In the genomic region with DNA sequence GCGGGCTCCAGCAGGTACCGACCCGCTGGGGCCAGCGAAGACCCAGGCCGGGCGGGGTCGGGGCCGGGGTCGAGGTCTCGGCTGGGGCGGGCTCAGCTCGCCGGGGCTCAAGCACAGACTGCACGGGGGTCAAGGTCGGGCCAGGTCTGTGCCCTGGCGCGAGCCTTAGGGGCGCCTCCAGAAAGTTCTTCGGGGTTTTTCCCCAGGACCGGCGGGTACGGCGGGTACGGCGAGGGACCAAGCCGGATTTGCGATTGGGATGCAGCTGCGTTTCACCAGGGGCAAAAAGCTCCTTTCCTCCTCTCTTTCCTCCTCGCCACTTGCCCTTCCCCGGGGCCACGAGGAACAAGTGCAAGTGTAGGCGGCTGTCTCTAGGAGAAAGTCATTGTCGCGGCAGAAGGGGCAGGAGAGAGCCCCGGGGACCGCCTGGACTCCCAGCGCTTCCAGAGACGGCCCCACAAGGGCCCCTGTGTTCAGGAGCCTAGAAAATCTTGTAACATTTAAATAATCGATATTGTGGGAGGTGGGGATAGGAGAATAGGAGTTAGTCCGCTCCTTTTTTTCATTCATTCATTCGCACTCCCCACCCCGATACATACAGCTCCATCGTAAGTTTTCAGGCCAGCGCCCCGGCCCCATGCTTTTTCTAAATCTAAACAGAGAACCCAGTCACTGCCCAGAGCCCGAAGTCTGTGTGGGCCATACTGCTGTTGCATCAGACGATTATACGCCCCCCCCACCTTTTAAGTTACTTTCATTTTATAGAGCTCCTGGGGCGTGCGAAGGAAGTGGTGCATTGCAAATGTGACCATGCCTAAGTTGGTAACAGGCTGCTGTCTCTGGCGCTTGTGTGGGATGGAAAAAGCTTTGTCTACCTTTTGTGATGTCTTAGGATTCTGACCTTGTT, we compare ENCODE assay signal across 8 cellular contexts. TPM values are rescaled to one million over a fixed set of nuclear protein-coding genes. Genes with fewer than 3 reads are reported as not detected.
DNase-seq lines count a peak whose midpoint lies in the region; ATAC-seq and TF ChIP-seq lines count a peak whose summit lies in the region.

No MANE protein-coding gene starts in this region.

- H3K27ac Mint-ChIP-seq in HFFc6 (peak overlapping the region; percentile 74), T-cell (peak overlapping the region; percentile 96), immature natural killer cell (peak overlapping the region; percentile 92 to 100 (median 98))

- DNase-seq in GM12865 (ENCODE audit: low read depth), result peak; percentile 92
- peak; percentile 39 for DNase-seq in HFFc6
- DNase-seq in NCI-H1092 (lab: John Stamatoyannopoulos, UW), result peak; percentile 41
- DNase-seq in T-cell, result peak; percentile 18 to 72 (median 59)
- no peak for DNase-seq in astrocyte of the cerebellum (ENCODE audit: low read depth)
- peak; percentile 79 to 84 (median 82) for DNase-seq in immature natural killer cell
- DNase-seq in stimulated activated CD4-positive, alpha-beta T cell treated with anti-CD3 and anti-CD28 coated beads, Interleukin-15, amount 100 ng/mL, for 48 hours (ENCODE audit: low read depth in 2 of 2), result peak; percentile 51 to 53
- no peak for DNase-seq in globus pallidus (ENCODE audit: low spot score)

- H3K9me3 Mint-ChIP-seq in HFFc6 (no peaks in the 10 kb centered on the region), T-cell (no peaks in the 10 kb centered on the region), immature natural killer cell (no peaks in the 10 kb centered on the region)

- TF ChIP-seq CTCF in GM12865 (IDR thresholded peaks at IDR 0.05; ENCODE audit: insufficient read depth, low read depth, low read length, missing control alignments), result no peak
- no peak for TF ChIP-seq CTCF in HFFc6 (IDR thresholded peaks at IDR 0.05)
- TF ChIP-seq CTCF in astrocyte of the cerebellum (IDR thresholded peaks at IDR 0.05; ENCODE audit: low read depth, low read length, missing control alignments), result no peak

- H3K36me3 Mint-ChIP-seq in HFFc6 (ENCODE audit: low read depth) (peaks cover 26% of the 10 kb centered on the region), T-cell (peaks cover 11% of the 10 kb centered on the region), immature natural killer cell (peaks cover 7 to 13% (median 12%) of the 10 kb centered on the region in 3 donors)

- H3K27me3 Mint-ChIP-seq in HFFc6 (ENCODE audit: insufficient read depth) (peaks cover 3% of the 10 kb centered on the region), T-cell (no peaks in the 10 kb centered on the region), immature natural killer cell (ENCODE audit: low read depth in 3 of 3) (peaks cover 11 to 28% (median 19%) of the 10 kb centered on the region in 3 donors)

- in situ Hi-C loops in astrocyte of the cerebellum (cut with HindIII; ENCODE audit: low sequenced_read_pairs), result no loop called here

- POLR2A ChIA-PET in T-cell (lab: Charles Lee), result interaction anchor here in 1 of 2 donors (0.6 to 2.3 kb wide), 7 partner anchors 9 to 1245 kb away, joined by 3 to 10 read pairs (median 4); no protein-coding TSS in a partner anchor

- peak overlapping the region; percentile 91 for H3K4me3 Mint-ChIP-seq in HFFc6
- H3K4me3 Mint-ChIP-seq in T-cell, result peak overlapping the region; percentile 90 to 97 (median 95)
- peak overlapping the region; percentile 96 to 100 (median 99) for H3K4me3 Mint-ChIP-seq in immature natural killer cell

- peak; percentile 51 to 62 (median 60) for ATAC-seq in T-cell (replicated peaks in 1 of 4)

- H3K4me1 Mint-ChIP-seq in HFFc6 (ENCODE audit: low read depth), result peaks cover 63% of the 10 kb centered on the region
- peaks cover 46 to 52% (median 48%) of the 10 kb centered on the region in 3 donors for H3K4me1 Mint-ChIP-seq in T-cell
- peaks cover 51 to 59% of the 10 kb centered on the region in 2 donors for H3K4me1 Mint-ChIP-seq in immature natural killer cell

- CTCF ChIA-PET in T-cell (lab: Charles Lee), result interaction anchor here (0.6 to 1.1 kb wide), 3 partner anchors 26 to 214 kb away, joined by 3 read pairs; no protein-coding TSS in a partner anchor

- H3K4me3 ChIP-seq in GM12865 (ENCODE audit: low read depth, low read length), result peak overlapping the region; percentile 80
- peak overlapping the region; percentile 86 for H3K4me3 ChIP-seq in astrocyte of the cerebellum (ENCODE audit: low read depth, low read length)

RNA-seq across cellular contexts. Expression of a gene that starts 0.7 kb away (rescaled TPM):
- total RNA-seq in HFFc6 (2021; fragmentation: NEBNext Ultra II Directional; extraction: Animal tissue kit (Norgen Biotek cat#: 25700)), result 10 to 100 TPM in 1 of 6 experiments, 1 to 10 TPM in 5; 4.6 to 10.1 (median 5.9) TPM
- total RNA-seq in T-cell, result 10 to 100 TPM; 17.8 to 81.5 (median 20.4) TPM
- 10 to 100 TPM; 34.6 to 77.8 (median 58.9) TPM for polyA plus RNA-seq in immature natural killer cell

Comparison
In these comparisons a context has a peak if more than half of its experiments do, and no peak if none do; other contexts are left out.
1. DNase-seq: peak in GM12865 (single experiment), HFFc6 (single experiment), NCI-H1092 (single experiment), T-cell (34 of 34), immature natural killer cell (3 of 3) and stimulated activated CD4-positive, alpha-beta T cell treated with anti-CD3 and anti-CD28 coated beads, Interleukin-15, amount 100 ng/mL, for 48 hours (2 of 2); none in astrocyte of the cerebellum (single experiment) and globus pallidus (single experiment).
2. Peak in every context shown above with its lines, with median percentiles within 50 percentile points of each other: H3K27ac Mint-ChIP-seq and H3K4me3 Mint-ChIP-seq.